8 cellular contexts compared by ENCODE assay signal in the genomic region with DNA sequence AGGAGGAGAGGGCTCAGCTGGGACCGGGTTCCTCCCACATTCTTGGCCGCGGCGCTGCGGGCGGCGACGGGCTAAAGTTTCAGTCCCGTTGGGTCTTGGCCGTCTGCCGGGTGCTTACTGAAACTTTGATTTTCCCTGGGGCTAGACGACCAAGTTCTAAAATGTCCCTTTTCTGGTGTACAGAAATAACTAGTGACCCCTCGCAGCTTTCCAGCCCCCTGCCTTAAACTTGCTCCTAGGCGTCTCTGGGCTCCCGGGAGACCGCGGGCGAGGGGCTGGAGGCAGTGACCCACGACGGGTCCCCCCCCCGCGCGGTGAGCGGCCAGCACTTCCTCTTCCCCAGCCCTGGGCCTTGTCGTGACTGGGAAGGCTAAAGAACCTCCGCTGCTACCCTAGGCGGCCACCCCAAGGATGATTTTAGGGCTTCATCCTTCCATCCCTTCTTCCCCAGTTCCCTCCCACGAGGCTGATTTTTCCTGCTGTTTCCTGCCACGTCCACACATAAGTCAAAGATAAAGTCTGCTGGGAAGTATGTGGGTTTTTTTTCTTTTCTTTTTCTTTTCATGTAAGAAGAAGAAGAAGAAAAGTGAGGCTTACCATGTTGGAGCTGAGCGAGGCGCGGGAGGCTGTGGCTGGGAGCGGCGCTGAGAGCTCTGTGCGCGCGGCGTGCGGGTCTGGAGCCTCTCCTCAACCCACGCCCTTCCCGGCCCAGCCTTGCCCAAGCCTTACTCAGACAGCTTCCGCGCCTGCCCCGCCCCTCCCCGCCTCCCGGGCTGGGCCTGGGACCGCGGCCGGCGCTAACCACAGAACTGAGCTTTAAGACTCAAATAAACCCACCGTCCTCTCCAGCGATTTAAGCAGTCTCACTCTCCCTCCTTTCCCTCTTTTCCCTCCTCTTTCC. TPM values are rescaled to one million over a fixed set of nuclear protein-coding genes. Genes with fewer than 3 reads are reported as not detected.
DNase-seq lines count a peak whose midpoint lies in the region; FAIRE-seq and TF ChIP-seq lines count a peak whose summit lies in the region.

A gene (minus strand): TSS at position 689 of the 901 bp plus-strand sequence. CDS start 89 bp downstream, at position 600.

- DNase-seq in HFF-Myc (ENCODE audit: extremely low read depth, low read depth): no peak
- peak; percentile 75 for DNase-seq in NOMO-1 treated with DMSO at 0.1 percent for 48 hours (lab: John Stamatoyannopoulos, UW; ENCODE audit: unreplicated experiment)
- peak; percentile 52 to 63 (median 60) for DNase-seq in activated CD8-positive, alpha-beta memory T cell treated with anti-CD3 and anti-CD28 coated beads for 48 hours (ENCODE audit: low read depth in 2 of 3, low spot score in 2 of 3)
- peak in 1 of 2 experiments; percentile 77 for DNase-seq in H1 (ENCODE audit: low read depth in 1 of 2, low spot score in 2 of 2)
- peak; percentile 90 for DNase-seq in mesendoderm
- DNase-seq in stimulated activated CD8-positive, alpha-beta memory T cell treated with anti-CD3 and anti-CD28 coated beads, Interleukin-15, amount 100 ng/mL, for 4 hours (ENCODE audit: low read depth in 2 of 2): peak; percentile 41 to 52
- DNase-seq in NCI-H1105 treated with DMSO at 0.1 percent for 48 hours (lab: John Stamatoyannopoulos, UW): no peak

- H2BK5ac ChIP-seq in H1 (ENCODE audit: low read depth, low read length): peak within 1 kb of the TSS; percentile 38; the same call in 1 of the 2 replicates
- H2BK5ac ChIP-seq in mesendoderm (ENCODE audit: low read length): peak within 1 kb of the TSS; percentile 79

- TF ChIP-seq CTCF in DOHH2 (IDR thresholded peaks at IDR 0.05; ENCODE audit: low read depth, low read length, poor library complexity, severe bottlenecking) (no peak), HFF-Myc (IDR thresholded peaks at IDR 0.05; ENCODE audit: low read depth, low read length, missing control alignments) (no peak), H1 (IDR thresholded peaks at IDR 0.05; ENCODE audit: control extremely low read depth in 1 of 3, insufficient read depth in 1 of 3, low read depth in 1 of 3, low read length in 3 of 3) (no peak)

- H4K5ac ChIP-seq in H1 (ENCODE audit: insufficient read length, low read depth, low read length): no peak within 1 kb of the TSS
- no peak within 1 kb of the TSS for H4K5ac ChIP-seq in mesendoderm (ENCODE audit: low read length)

- peak within 1 kb of the TSS; percentile 82; the same call in 1 of the 2 replicates for H3K18ac ChIP-seq in H1 (ENCODE audit: extremely low read depth, low read length)
- peak within 1 kb of the TSS; percentile 96 for H3K18ac ChIP-seq in mesendoderm (ENCODE audit: low read length)

- TF ChIP-seq EP300 in H1 (IDR thresholded peaks at IDR 0.05; ENCODE audit: borderline replicate concordance in 1 of 2, low read depth in 2 of 2, low read length in 2 of 2): no peak

- H2BK20ac ChIP-seq in H1 (ENCODE audit: low read length): no peak within 1 kb of the TSS

- no peak within 1 kb of the TSS for H4K8ac ChIP-seq in H1 (ENCODE audit: extremely low read depth, insufficient read depth, low read length)
- peak within 1 kb of the TSS; percentile 83 for H4K8ac ChIP-seq in mesendoderm (ENCODE audit: low read depth, low read length)

- no peak within 1 kb of the TSS for H3K14ac ChIP-seq in H1 (ENCODE audit: insufficient read length)

- peaks cover 6% of the 10 kb centered on the region; the same call in 1 of the 2 replicates for H3K23me2 ChIP-seq in H1 (ENCODE audit: low read depth, low read length)

- 2% methylated on average over 40 of the region's 52 CpGs; no CpG with 5 or more reads in 1 of the 2 experiments for WGBS in H1 (ENCODE audit: extremely low coverage in 1 of 2, insufficient coverage in 1 of 2, insufficient read length in 1 of 2, insufficient replicate concordance in 2 of 2, low coverage in 1 of 2, low lambda C conversion rate in 2 of 2, missing lambda C conversion rate in 1 of 2), 2 experiments
- WGBS in mesendoderm (ENCODE audit: extremely low coverage, insufficient coverage, low lambda C conversion rate): no CpG with 5 or more reads among the region's 52 CpGs

- peak within 1 kb of the TSS; percentile 20; the same call in 1 of the 2 replicates for H2BK12ac ChIP-seq in H1 (ENCODE audit: low read depth, low read length)

- H3K79me1 ChIP-seq in H1 (ENCODE audit: low read depth, low read length): no peaks in the 10 kb centered on the region
- H3K79me1 ChIP-seq in mesendoderm (ENCODE audit: low read length): peaks cover 6% of the 10 kb centered on the region

- H3K9me3 ChIP-seq in DOHH2 (ENCODE audit: control insufficient read depth, insufficient read depth, low read length) (no peaks in the 10 kb centered on the region), H1 (ENCODE audit: insufficient read depth in 2 of 2, low read depth in 1 of 2, low read length in 1 of 2) (no peaks in the 10 kb centered on the region)

- peak within 1 kb of the TSS; percentile 40 for H3K56ac ChIP-seq in H1 (replicated peaks; ENCODE audit: insufficient read length, low read depth, low read length)
- peak within 1 kb of the TSS; percentile 99 for H3K56ac ChIP-seq in mesendoderm (ENCODE audit: low read length)

- H4K91ac ChIP-seq in H1 (replicated peaks; ENCODE audit: insufficient read length, low read length): peak within 1 kb of the TSS; percentile 11

- CTCF ChIA-PET in H1 (lab: Charles Lee; ENCODE audit: partially characterized antibody): interaction anchor here (0.6 to 4.0 kb wide), 8 partner anchors 10 to 68 kb away, joined by 3 to 32 read pairs (median 7); no protein-coding TSS in a partner anchor

- H3K4me3 ChIP-seq in DOHH2 (ENCODE audit: low read length) (peak within 1 kb of the TSS; percentile 74), HFF-Myc (replicated peaks; ENCODE audit: low read depth, low read length) (peak within 1 kb of the TSS; percentile 76), H1 (ENCODE audit: extremely low read depth in 1 of 4, insufficient read depth in 2 of 4, low read depth in 3 of 4, low read length in 4 of 4) (peak within 1 kb of the TSS; percentile 74 to 80 (median 76)), mesendoderm (ENCODE audit: low read length) (peak within 1 kb of the TSS; percentile 89)

- H3K79me2 ChIP-seq in DOHH2 (ENCODE audit: control insufficient read depth, low read length): peaks cover 12% of the 10 kb centered on the region
- H3K79me2 ChIP-seq in H1 (ENCODE audit: control insufficient read depth in 1 of 2, insufficient read depth in 2 of 2, low read length in 2 of 2): no peaks in the 10 kb centered on the region
- H3K79me2 ChIP-seq in mesendoderm (ENCODE audit: control insufficient read depth, insufficient read depth, low read length): peaks cover 6% of the 10 kb centered on the region

- H3K4me2 ChIP-seq in DOHH2 (ENCODE audit: low read length) (peak within 1 kb of the TSS; percentile 88), H1 (ENCODE audit: insufficient read depth in 1 of 2, low read depth in 2 of 2, low read length in 2 of 2) (peak within 1 kb of the TSS; percentile 73 to 99), mesendoderm (ENCODE audit: low read length) (peak within 1 kb of the TSS; percentile 68)

- POLR2A ChIA-PET in H1 (lab: Charles Lee; ENCODE audit: partially characterized antibody): interaction anchor here (1.0 to 1.9 kb wide), 8 partner anchors 8 to 102 kb away, joined by 3 to 6 read pairs (median 3); a partner anchor contains a TSS

- FAIRE-seq in H1 (lab: Jason Lieb, UNC): no peak

- TF ChIP-seq RAD21 in H1 (IDR thresholded peaks at IDR 0.05 in 1 of 2, conservative IDR thresholded peaks at IDR 0.05 in 1 of 2; ENCODE audit: low read depth in 2 of 2, low read length in 2 of 2): no peak

- no peaks in the 10 kb centered on the region for H3K9me2 ChIP-seq in DOHH2 (replicated peaks; ENCODE audit: control insufficient read depth, low read length)

- no peak within 1 kb of the TSS for H2BK120ac ChIP-seq in H1 (replicated peaks; ENCODE audit: low read depth, low read length)
- H2BK120ac ChIP-seq in mesendoderm (ENCODE audit: low read depth, low read length): no peak within 1 kb of the TSS

- no peak; a peak in 1 of 3 replicates for TF ChIP-seq POLR2A in H1 (IDR thresholded peaks at IDR 0.05; ENCODE audit: control extremely low read depth in 1 of 2, low read depth in 2 of 2, low read length in 2 of 2)

- H2AFZ ChIP-seq in H1 (ENCODE audit: low read length): no peak within 1 kb of the TSS

- H3F3A ChIP-seq in DOHH2 (ENCODE audit: control insufficient read depth, insufficient read depth): peaks cover 26% of the 10 kb centered on the region

- H3K27ac ChIP-seq in DOHH2 (ENCODE audit: low read depth, low read length) (peak within 1 kb of the TSS; percentile 81), H1 (ENCODE audit: low read depth, low read length) (no peak within 1 kb of the TSS), mesendoderm (ENCODE audit: low read depth, low read length) (peak within 1 kb of the TSS; percentile 99)

- H3K9ac ChIP-seq in H1 (replicated peaks in 1 of 4; ENCODE audit: extremely low read depth in 1 of 4, low read depth in 3 of 4, low read length in 3 of 4): peak within 1 kb of the TSS in 2 of 4 experiments; percentile 38 to 58; a peak in 3 of 7 replicates
- H3K9ac ChIP-seq in mesendoderm (ENCODE audit: low read length): peak within 1 kb of the TSS; percentile 99

- H3K23ac ChIP-seq in H1 (ENCODE audit: insufficient read length): no peak within 1 kb of the TSS
- no peak within 1 kb of the TSS for H3K23ac ChIP-seq in mesendoderm (ENCODE audit: low read length)

- H2AK5ac ChIP-seq in H1 (ENCODE audit: low read depth, low read length): no peak within 1 kb of the TSS
- H2AK5ac ChIP-seq in mesendoderm (ENCODE audit: low read length): no peak within 1 kb of the TSS

- H3K27me3 ChIP-seq in DOHH2 (ENCODE audit: control insufficient read depth, low read length): peaks cover 9% of the 10 kb centered on the region; the same call in 1 of the 2 replicates
- no peaks in the 10 kb centered on the region; a peak in 4 of 7 replicates for H3K27me3 ChIP-seq in H1 (replicated peaks in 1 of 4; ENCODE audit: control insufficient read depth in 3 of 4, extremely low read depth in 1 of 4, insufficient read depth in 3 of 4, low read length in 3 of 4)
- H3K27me3 ChIP-seq in mesendoderm (ENCODE audit: insufficient read depth, low read length, poor library complexity): no peaks in the 10 kb centered on the region

- H4K20me1 ChIP-seq in DOHH2 (ENCODE audit: control insufficient read depth, insufficient read depth, low read depth, low read length): no peaks in the 10 kb centered on the region
- H4K20me1 ChIP-seq in H1 (replicated peaks in 1 of 2; ENCODE audit: control insufficient read depth in 1 of 2, insufficient read depth in 2 of 2, low read length in 2 of 2): no peaks in the 10 kb centered on the region

- H3K4me1 ChIP-seq in DOHH2 (ENCODE audit: control insufficient read depth, low read length) (peaks cover 56% of the 10 kb centered on the region), H1 (replicated peaks in 1 of 4; ENCODE audit: control insufficient read depth in 3 of 4, insufficient read depth in 4 of 4, low read length in 3 of 4) (peaks cover 4 to 12% (median 6%) of the 10 kb centered on the region in 4 experiments), mesendoderm (ENCODE audit: control insufficient read depth, low read depth, low read length) (peaks cover 3% of the 10 kb centered on the region)

- peaks cover 19% of the 10 kb centered on the region for H3K36me3 ChIP-seq in DOHH2 (ENCODE audit: control insufficient read depth, low read length)
- peaks cover 3 to 18% (median 6%) of the 10 kb centered on the region in 4 experiments; a peak in 5 of 8 replicates for H3K36me3 ChIP-seq in H1 (ENCODE audit: control insufficient read depth in 2 of 4, insufficient read depth in 4 of 4, low read length in 3 of 4)
- H3K36me3 ChIP-seq in mesendoderm (ENCODE audit: control insufficient read depth, insufficient read depth, low read length): peaks cover 12% of the 10 kb centered on the region

- H2BK15ac ChIP-seq in H1 (ENCODE audit: low read length) (no peak within 1 kb of the TSS), mesendoderm (replicated peaks; ENCODE audit: low read depth) (peak within 1 kb of the TSS; percentile 27)

- H3K4ac ChIP-seq in H1 (replicated peaks; ENCODE audit: insufficient read length, low read depth, low read length) (no peak within 1 kb of the TSS), mesendoderm (ENCODE audit: low read depth, low read length) (peak within 1 kb of the TSS; percentile 60)

RNA-seq across cellular contexts. Expression of the gene that starts here (rescaled TPM):
- 120 and 124 TPM in 2 replicates for total RNA-seq in H1 (2021; fragmentation: NEBNext Ultra II Directional; extraction: Animal tissue kit (Norgen Biotek cat#: 25700))
- polyA plus RNA-seq in H1 (2011; rRNA removed): 249 and 343 TPM in 2 replicates
- polyA plus RNA-seq in H1 (2011; cell fraction: cytosol; rRNA removed): 233 TPM
- 162 TPM for polyA plus RNA-seq in H1 (2011; cell fraction: nucleus; rRNA removed)
- 367 to 420 TPM (median 401 TPM) in 4 replicates for polyA plus RNA-seq in H1 (2012, experiment 1 of 2)
- polyA plus RNA-seq in H1 (2012, experiment 2 of 2): 895 TPM
- 470 TPM for polyA plus RNA-seq in H1 (2013, experiment 1 of 2)
- polyA plus RNA-seq in H1 (2013, experiment 2 of 2): 521 TPM
- polyA minus RNA-seq in H1 (2011; rRNA and poly(A)+ RNA removed): 138 and 139 TPM in 2 replicates
- 64.8 TPM for polyA minus RNA-seq in H1 (2011; cell fraction: cytosol; rRNA and poly(A)+ RNA removed)
- 71.5 TPM for polyA minus RNA-seq in H1 (2011; cell fraction: nucleus; rRNA and poly(A)+ RNA removed)
- 847 TPM for polyA plus RNA-seq in mesendoderm (2013, experiment 1 of 2)
- 867 TPM for polyA plus RNA-seq in mesendoderm (2013, experiment 2 of 2)

Comparison
In these comparisons a context has a peak if more than half of its experiments do, and no peak if none do; other contexts are left out.
1. DNase-seq: peak in NOMO-1 treated with DMSO at 0.1 percent for 48 hours (single experiment), activated CD8-positive, alpha-beta memory T cell treated with anti-CD3 and anti-CD28 coated beads for 48 hours (3 of 3), mesendoderm (single experiment) and stimulated activated CD8-positive, alpha-beta memory T cell treated with anti-CD3 and anti-CD28 coated beads, Interleukin-15, amount 100 ng/mL, for 4 hours (2 of 2); none in HFF-Myc (single experiment) and NCI-H1105 treated with DMSO at 0.1 percent for 48 hours (single experiment).
2. Peak in every context shown above with its lines, with median percentiles within 50 percentile points of each other: H3K4me2 ChIP-seq and H3K4me3 ChIP-seq.